Comparison of ENCODE assay signal across 8 cellular contexts in the genomic region with DNA sequence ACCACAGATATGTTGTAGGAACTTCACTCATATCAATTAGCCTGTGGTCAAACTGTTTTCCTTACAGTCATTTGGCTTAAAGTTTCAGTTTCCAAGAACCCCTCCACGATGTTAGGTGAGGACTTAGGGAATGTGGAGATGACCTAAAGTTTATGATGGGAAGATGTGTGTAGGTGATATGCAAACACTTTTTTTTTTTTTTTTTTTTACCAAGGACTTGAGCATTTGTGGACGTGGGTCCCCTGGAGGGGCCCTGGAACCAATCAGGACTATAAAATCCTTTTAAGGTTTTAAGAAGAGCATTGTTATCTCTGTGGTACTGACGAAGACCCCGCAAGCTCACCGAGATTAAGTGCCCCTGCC. TPM values are rescaled to one million over a fixed set of nuclear protein-coding genes. Genes with fewer than 3 reads are reported as not detected.
DNase-seq lines count a peak whose midpoint lies in the region; TF ChIP-seq lines count a peak whose summit lies in the region.

No MANE protein-coding gene starts in this region.

- peak overlapping the region; percentile 89 for H3K27ac ChIP-seq in RWPE1
- peak overlapping the region; percentile 87 for H3K27ac ChIP-seq in epithelial cell of prostate
- peak overlapping the region; percentile 66 to 70 for H3K27ac ChIP-seq in prostate gland

- H3K4me3 ChIP-seq in GM06990 (replicated peaks; ENCODE audit: low read depth, low read length): peak overlapping the region; percentile 76
- H3K4me3 ChIP-seq in prostate gland: peak overlapping the region; percentile 42 to 52

- no peak for DNase-seq in GM06990 (ENCODE audit: extremely low read depth, insufficient read length)
- DNase-seq in RWPE1 (ENCODE audit: low spot score): no peak
- DNase-seq in epithelial cell of prostate (ENCODE audit: low read depth, low spot score): no peak
- no peak for DNase-seq in prostate gland (ENCODE audit: low spot score)
- DNase-seq in putamen (ENCODE audit: low spot score): no peak
- no peak for DNase-seq in COLO829 (ENCODE audit: low spot score)
- DNase-seq in activated CD8-positive, alpha-beta memory T cell treated with anti-CD3 and anti-CD28 coated beads, Interleukin-2, amount 50 U/mL, for 4 hours: no peak
- DNase-seq in DMS79 (lab: John Stamatoyannopoulos, UW): no peak

- no peak for TF ChIP-seq POLR2A in prostate gland (IDR thresholded peaks at IDR 0.05)

- WGBS in prostate gland: 31% methylated on average over 5 of the region's 5 CpGs

- H3K9me3 ChIP-seq in prostate gland: no peaks in the 10 kb centered on the region

- TF ChIP-seq CTCF in GM06990 (IDR thresholded peaks at IDR 0.05; ENCODE audit: insufficient read depth, low read length, poor library complexity, severe bottlenecking): no peak
- no peak for TF ChIP-seq CTCF in RWPE1 (conservative IDR thresholded peaks at IDR 0.05; ENCODE audit: low read depth)
- TF ChIP-seq CTCF in prostate gland (IDR thresholded peaks at IDR 0.05): no peak

- H3K36me3 ChIP-seq in GM06990 (ENCODE audit: control insufficient read depth, insufficient read depth, low read length) (no peaks in the 10 kb centered on the region), prostate gland (no peaks in the 10 kb centered on the region)

- H3K27me3 ChIP-seq in GM06990 (replicated peaks; ENCODE audit: control insufficient read depth, insufficient read depth, low read length) (no peaks in the 10 kb centered on the region), prostate gland (replicated peaks; ENCODE audit: insufficient read depth) (no peaks in the 10 kb centered on the region)

- POLR2A ChIA-PET in RWPE1 (lab: Yijun Ruan, JAX; ENCODE audit: low non-redundant PET): no interaction called here

- intact Hi-C loops in prostate gland (cut with DNase I): no loop called here

- CTCF ChIA-PET in RWPE1 (lab: Yijun Ruan, JAX): interaction anchor here (0.6 to 2.1 kb wide), 3 partner anchors 10 to 47 kb away, joined by 3 to 14 read pairs (median 4); no protein-coding TSS in a partner anchor

- H3K4me1 ChIP-seq in prostate gland (replicated peaks): no peaks in the 10 kb centered on the region

RNA-seq across cellular contexts. Expression of gene MTHFD1L, which starts 0.5 kb away (rescaled TPM):
- 10 to 100 TPM in 1 of 2 donors, 1 to 10 TPM in 1; 3.1 to 18.7 TPM for total RNA-seq in prostate gland
